In genomic region chr15:22979069-22979698, GRCh38 we compare ENCODE assay signal across 8 cellular contexts. TPM values are rescaled to one million over a fixed set of nuclear protein-coding genes. Genes with fewer than 3 reads are reported as not detected.
A peak's percentile ranks its signal among the peaks of the same experiment; 100 is the strongest.
DNase-seq lines count a peak whose midpoint lies in the region; ATAC-seq and TF ChIP-seq lines count a peak whose summit lies in the region.

No MANE protein-coding gene starts in this region.

- no peak for TF ChIP-seq POLR2A in vagina (IDR thresholded peaks at IDR 0.05)

- H3K9me3 ChIP-seq in vagina, result no peaks in the 10 kb centered on the region

- no peaks in the 10 kb centered on the region for H3K9me3 Mint-ChIP-seq in activated T-cell treated with anti-CD3 and anti-CD28 coated beads, Interleukin-2, amount 50 U/mL, for 4 hours
- H3K9me3 Mint-ChIP-seq in nephron progenitor cell, result no peaks in the 10 kb centered on the region

- DNase-seq in NCI-H146 (lab: John Stamatoyannopoulos, UW), result peak; percentile 57
- no peak for DNase-seq in NCI-H146 treated with DMSO at 0.1 percent for 48 hours (lab: John Stamatoyannopoulos, UW; ENCODE audit: unreplicated experiment)
- DNase-seq in NCI-H2227 (lab: John Stamatoyannopoulos, UW; ENCODE audit: unreplicated experiment), result peak; percentile 29
- DNase-seq in activated T-cell treated with anti-CD3 and anti-CD28 coated beads, Interleukin-2, amount 50 U/mL, for 4 hours, result no peak
- peak; percentile 27 for DNase-seq in fibroblast of peridontal ligament (ENCODE audit: extremely low read depth)
- peak; percentile 71 for DNase-seq in nephron progenitor cell
- DNase-seq in vagina (ENCODE audit: extremely low spot score in 2 of 2), result no peak

- peaks cover 11% of the 10 kb centered on the region for H3K4me1 ChIP-seq in vagina

- no peaks in the 10 kb centered on the region for H3K27me3 ChIP-seq in vagina

- peak; percentile 39 for ATAC-seq in HG02571 (IDR thresholded peaks at IDR 0.05; ENCODE audit: unreplicated experiment)
- peak; percentile 72 to 78 for ATAC-seq in activated T-cell treated with anti-CD3 and anti-CD28 coated beads, Interleukin-2, amount 50 U/mL, for 4 hours

- peak overlapping the region; percentile 86 to 99 for H3K4me3 ChIP-seq in vagina

- intact Hi-C loops in vagina (cut with DNase I), result no loop called here

- no peak for TF ChIP-seq CTCF in nephron progenitor cell (IDR thresholded peaks at IDR 0.05)
- TF ChIP-seq CTCF in vagina (IDR thresholded peaks at IDR 0.05), result no peak

- H3K4me1 Mint-ChIP-seq in activated T-cell treated with anti-CD3 and anti-CD28 coated beads, Interleukin-2, amount 50 U/mL, for 4 hours (ENCODE audit: low read depth), result peaks cover 13% of the 10 kb centered on the region
- peaks cover 21% of the 10 kb centered on the region for H3K4me1 Mint-ChIP-seq in nephron progenitor cell

- H3K36me3 ChIP-seq in vagina, result no peaks in the 10 kb centered on the region

- peak overlapping the region; percentile 84 for H3K4me3 Mint-ChIP-seq in activated T-cell treated with anti-CD3 and anti-CD28 coated beads, Interleukin-2, amount 50 U/mL, for 4 hours
- H3K4me3 Mint-ChIP-seq in nephron progenitor cell, result peak overlapping the region; percentile 93

- H3K27ac Mint-ChIP-seq in nephron progenitor cell, result no peak overlapping the region

- H3K27ac ChIP-seq in vagina, result peak overlapping the region; percentile 85

- no peaks in the 10 kb centered on the region for H3K36me3 Mint-ChIP-seq in activated T-cell treated with anti-CD3 and anti-CD28 coated beads, Interleukin-2, amount 50 U/mL, for 4 hours (ENCODE audit: insufficient read depth)
- no peaks in the 10 kb centered on the region for H3K36me3 Mint-ChIP-seq in nephron progenitor cell (ENCODE audit: low read depth)

- H3K27me3 Mint-ChIP-seq in activated T-cell treated with anti-CD3 and anti-CD28 coated beads, Interleukin-2, amount 50 U/mL, for 4 hours (ENCODE audit: low read depth), result peaks cover 17% of the 10 kb centered on the region
- peaks cover 26% of the 10 kb centered on the region for H3K27me3 Mint-ChIP-seq in nephron progenitor cell (ENCODE audit: low read depth, poor library complexity)

RNA-seq across cellular contexts. Expression of gene CYFIP1, which starts 1.0 kb away (rescaled TPM):
- 10 to 100 TPM in 2 of 3 donors, 1 to 10 TPM in 1; 8.8 to 17.9 (median 12.5) TPM for total RNA-seq in activated T-cell treated with anti-CD3 and anti-CD28 coated beads, Interleukin-2, amount 50 U/mL, for 4 hours
- 101 TPM for total RNA-seq in vagina

Comparison
In these comparisons a context has a peak if more than half of its experiments do, and no peak if none do; other contexts are left out.
1. DNase-seq: peak in NCI-H146 (single experiment), NCI-H2227 (single experiment), fibroblast of peridontal ligament (single experiment) and nephron progenitor cell (single experiment); none in NCI-H146 treated with DMSO at 0.1 percent for 48 hours (single experiment), activated T-cell treated with anti-CD3 and anti-CD28 coated beads, Interleukin-2, amount 50 U/mL, for 4 hours (single experiment) and vagina (0 of 2).